ENCODE assay signal across 8 cellular contexts in the genomic region with DNA sequence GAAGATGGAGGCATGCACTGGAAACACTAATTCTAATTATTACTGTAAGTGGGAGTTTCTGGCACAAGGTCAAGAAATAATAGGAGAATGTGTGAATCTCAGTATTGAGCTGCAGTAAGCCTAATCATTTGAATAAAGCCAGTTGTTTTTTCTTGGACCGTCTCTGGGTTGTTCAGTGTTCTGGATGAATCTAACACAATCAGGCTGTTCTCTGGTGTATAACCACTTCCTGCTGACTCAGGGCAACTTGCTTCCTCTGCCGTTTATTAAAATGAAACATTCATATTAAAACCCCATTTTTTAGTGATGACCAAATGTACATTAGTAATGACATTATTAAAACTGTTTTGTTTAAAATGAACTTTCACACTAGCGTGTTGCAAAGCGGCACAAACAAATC.
DNase-seq lines count a peak whose midpoint lies in the region; ATAC-seq and TF ChIP-seq lines count a peak whose summit lies in the region.

No MANE protein-coding gene starts in this region.

- no peaks in the 10 kb centered on the region for H4K20me1 ChIP-seq in PC-9 (ENCODE audit: insufficient read depth)

- no peak for TF ChIP-seq CTCF in CD8-positive, alpha-beta T cell (IDR thresholded peaks at IDR 0.05)
- TF ChIP-seq CTCF in PC-9 (conservative IDR thresholded peaks at IDR 0.05) (no peak), fibroblast of the aortic adventitia (IDR thresholded peaks at IDR 0.05; ENCODE audit: insufficient read depth, low read length) (no peak), testis (IDR thresholded peaks at IDR 0.05) (no peak)

- H3K9me2 ChIP-seq in PC-9 (ENCODE audit: insufficient read depth): no peaks in the 10 kb centered on the region

- H3K79me2 ChIP-seq in PC-9 (ENCODE audit: low read depth): no peaks in the 10 kb centered on the region

- H3K4me1 ChIP-seq in CD8-positive, alpha-beta T cell (ENCODE audit: insufficient read depth, low read length): no peaks in the 10 kb centered on the region
- H3K4me1 ChIP-seq in PC-9 (replicated peaks; ENCODE audit: insufficient read depth) (no peaks in the 10 kb centered on the region), testis (no peaks in the 10 kb centered on the region)

- POLR2A ChIA-PET in CD8-positive, alpha-beta T cell (lab: Charles Lee): no interaction called here
- POLR2A ChIA-PET in PC-9 (lab: Charles Lee; ENCODE audit: unreplicated experiment): no interaction called here

- peak overlapping the region; percentile 23 for H2AFZ ChIP-seq in PC-9

- H3K27ac Mint-ChIP-seq in CD8-positive, alpha-beta T cell: peak overlapping the region; percentile 58

- no peaks in the 10 kb centered on the region for H3K9me3 Mint-ChIP-seq in CD8-positive, alpha-beta T cell

- H3K27me3 ChIP-seq in CD8-positive, alpha-beta T cell (ENCODE audit: insufficient read depth, low read length): no peaks in the 10 kb centered on the region
- H3K27me3 ChIP-seq in PC-9 (ENCODE audit: insufficient read depth, low read depth): no peaks in the 10 kb centered on the region
- H3K27me3 ChIP-seq in testis: no peaks in the 10 kb centered on the region

- intact Hi-C loops in CD8-positive, alpha-beta T cell (cut with DNase I, micrococcal nuclease): no loop called here
- intact Hi-C loops in PC-9 (cut with micrococcal nuclease; ENCODE audit: unreplicated experiment): no loop called here
- intact Hi-C loops in testis (cut with DNase I; ENCODE audit: low total_unique reads): no loop called here

- BruUV-seq in PC-9 (replicated peaks; lab: Mats Ljungman, UMichigan): no TSS peak

- TF ChIP-seq POLR2A in testis (IDR thresholded peaks at IDR 0.05): no peak

- 34 to 44% methylated on average over 4 of the region's 4 CpGs for WGBS in testis, 2 donors

- peak; percentile 67 for ATAC-seq in CD8-positive, alpha-beta T cell
- ATAC-seq in GM21619 (IDR thresholded peaks at IDR 0.05; ENCODE audit: unreplicated experiment): peak; percentile 85
- ATAC-seq in HG03457 (IDR thresholded peaks at IDR 0.05; ENCODE audit: unreplicated experiment): no peak

- H3K4me1 Mint-ChIP-seq in CD8-positive, alpha-beta T cell (ENCODE audit: low read depth): peaks cover 17% of the 10 kb centered on the region

- CTCF ChIA-PET in CD8-positive, alpha-beta T cell (lab: Charles Lee): no interaction called here
- CTCF ChIA-PET in PC-9 (lab: Charles Lee): no interaction called here

- H3K4me3 Mint-ChIP-seq in CD8-positive, alpha-beta T cell: peak overlapping the region; percentile 38

- H3K4me2 ChIP-seq in PC-9: no peak overlapping the region

- H3K36me3 Mint-ChIP-seq in CD8-positive, alpha-beta T cell: no peaks in the 10 kb centered on the region

- H3K4me3 ChIP-seq in CD8-positive, alpha-beta T cell (ENCODE audit: low read depth, low read length): no peak overlapping the region
- no peak overlapping the region for H3K4me3 ChIP-seq in PC-9
- H3K4me3 ChIP-seq in fibroblast of the aortic adventitia (ENCODE audit: low read depth, low read length): no peak overlapping the region
- no peak overlapping the region for H3K4me3 ChIP-seq in testis

- no peaks in the 10 kb centered on the region for H3F3A ChIP-seq in PC-9 (ENCODE audit: insufficient read depth, low read depth)

- no peaks in the 10 kb centered on the region for H3K9me3 ChIP-seq in CD8-positive, alpha-beta T cell (ENCODE audit: low read length)
- no peaks in the 10 kb centered on the region; the same call in 1 of the 2 replicates for H3K9me3 ChIP-seq in PC-9 (ENCODE audit: insufficient read depth, low read depth)
- no peaks in the 10 kb centered on the region for H3K9me3 ChIP-seq in testis

- H3K27me3 Mint-ChIP-seq in CD8-positive, alpha-beta T cell (ENCODE audit: low read depth): no peaks in the 10 kb centered on the region

- H3K36me3 ChIP-seq in CD8-positive, alpha-beta T cell (ENCODE audit: insufficient read depth, low read length): no peaks in the 10 kb centered on the region
- H3K36me3 ChIP-seq in PC-9 (ENCODE audit: low read depth): no peaks in the 10 kb centered on the region
- H3K36me3 ChIP-seq in testis (ENCODE audit: low read depth, missing control alignments): no peaks in the 10 kb centered on the region

- no peak overlapping the region for H3K27ac ChIP-seq in CD8-positive, alpha-beta T cell (ENCODE audit: low read depth, low read length)
- H3K27ac ChIP-seq in PC-9 (no peak overlapping the region), testis (no peak overlapping the region)

- DNase-seq in CD8-positive, alpha-beta T cell: peak in 1 of 7 experiments; percentile 11
- no peak for DNase-seq in PC-9
- peak; percentile 80 for DNase-seq in fibroblast of the aortic adventitia (ENCODE audit: low read depth)
- DNase-seq in testis: peak; percentile 22
- no peak for DNase-seq in activated CD8-positive, alpha-beta memory T cell treated with anti-CD3 and anti-CD28 coated beads, Interleukin-2, amount 50 U/mL, for 4 hours
- no peak for DNase-seq in NCI-H774 (lab: John Stamatoyannopoulos, UW)

Comparison
In these comparisons a context has a peak if more than half of its experiments do, and no peak if none do; other contexts are left out.
1. DNase-seq: peak in fibroblast of the aortic adventitia (single experiment) and testis (single experiment); none in PC-9 (0 of 2), activated CD8-positive, alpha-beta memory T cell treated with anti-CD3 and anti-CD28 coated beads, Interleukin-2, amount 50 U/mL, for 4 hours (single experiment) and NCI-H774 (single experiment).